In genomic region chr16:3027983-3028715, GRCh38 we compare ENCODE assay signal across 1 cellular context.
TF ChIP-seq lines count a peak whose summit lies in the region.

No MANE protein-coding gene starts in this region.

TF ChIP-seq in HepG2, 621 proteins besides CTCF, POLR2A, EP300 and RAD21 (continues in another document):
- TF ChIP-seq, protein P1, sequence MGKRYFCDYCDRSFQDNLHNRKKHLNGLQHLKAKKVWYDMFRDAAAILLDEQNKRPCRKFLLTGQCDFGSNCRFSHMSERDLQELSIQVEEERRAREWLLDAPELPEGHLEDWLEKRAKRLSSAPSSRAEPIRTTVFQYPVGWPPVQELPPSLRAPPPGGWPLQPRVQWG (CRISPR knock-in tag; IDR thresholded peaks at IDR 0.05; ENCODE audit: borderline replicate concordance, low read depth): no peak
- 0 out of 2 replicates have a peak, but pooled peaks have one; percentile 49 for TF ChIP-seq MEIS2 (CRISPR knock-in tag; IDR thresholded peaks at IDR 0.05)
- TF ChIP-seq, protein P2, sequence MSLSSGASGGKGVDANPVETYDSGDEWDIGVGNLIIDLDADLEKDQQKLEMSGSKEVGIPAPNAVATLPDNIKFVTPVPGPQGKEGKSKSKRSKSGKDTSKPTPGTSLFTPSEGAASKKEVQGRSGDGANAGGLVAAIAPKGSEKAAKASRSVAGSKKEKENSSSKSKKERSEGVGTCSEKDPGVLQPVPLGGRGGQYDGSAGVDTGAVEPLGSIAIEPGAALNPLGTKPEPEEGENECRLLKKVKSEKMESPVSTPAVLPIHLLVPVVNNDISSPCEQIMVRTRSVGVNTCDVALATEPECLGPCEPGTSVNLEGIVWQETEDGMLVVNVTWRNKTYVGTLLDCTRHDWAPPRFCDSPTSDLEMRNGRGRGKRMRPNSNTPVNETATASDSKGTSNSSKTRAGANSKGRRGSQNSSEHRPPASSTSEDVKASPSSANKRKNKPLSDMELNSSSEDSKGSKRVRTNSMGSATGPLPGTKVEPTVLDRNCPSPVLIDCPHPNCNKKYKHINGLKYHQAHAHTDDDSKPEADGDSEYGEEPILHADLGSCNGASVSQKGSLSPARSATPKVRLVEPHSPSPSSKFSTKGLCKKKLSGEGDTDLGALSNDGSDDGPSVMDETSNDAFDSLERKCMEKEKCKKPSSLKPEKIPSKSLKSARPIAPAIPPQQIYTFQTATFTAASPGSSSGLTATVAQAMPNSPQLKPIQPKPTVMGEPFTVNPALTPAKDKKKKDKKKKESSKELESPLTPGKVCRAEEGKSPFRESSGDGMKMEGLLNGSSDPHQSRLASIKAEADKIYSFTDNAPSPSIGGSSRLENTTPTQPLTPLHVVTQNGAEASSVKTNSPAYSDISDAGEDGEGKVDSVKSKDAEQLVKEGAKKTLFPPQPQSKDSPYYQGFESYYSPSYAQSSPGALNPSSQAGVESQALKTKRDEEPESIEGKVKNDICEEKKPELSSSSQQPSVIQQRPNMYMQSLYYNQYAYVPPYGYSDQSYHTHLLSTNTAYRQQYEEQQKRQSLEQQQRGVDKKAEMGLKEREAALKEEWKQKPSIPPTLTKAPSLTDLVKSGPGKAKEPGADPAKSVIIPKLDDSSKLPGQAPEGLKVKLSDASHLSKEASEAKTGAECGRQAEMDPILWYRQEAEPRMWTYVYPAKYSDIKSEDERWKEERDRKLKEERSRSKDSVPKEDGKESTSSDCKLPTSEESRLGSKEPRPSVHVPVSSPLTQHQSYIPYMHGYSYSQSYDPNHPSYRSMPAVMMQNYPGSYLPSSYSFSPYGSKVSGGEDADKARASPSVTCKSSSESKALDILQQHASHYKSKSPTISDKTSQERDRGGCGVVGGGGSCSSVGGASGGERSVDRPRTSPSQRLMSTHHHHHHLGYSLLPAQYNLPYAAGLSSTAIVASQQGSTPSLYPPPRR (CRISPR knock-in tag; IDR thresholded peaks at IDR 0.05; ENCODE audit: borderline replicate concordance): peak; percentile 38; the same call in 1 of the 2 replicates
- peak; percentile 30; the same call in 1 of the 2 replicates for TF ChIP-seq NFYB (CRISPR knock-in tag; IDR thresholded peaks at IDR 0.05)
- TF ChIP-seq ZNF574 (CRISPR knock-in tag; IDR thresholded peaks at IDR 0.05): peak; percentile 72
- no peak for TF ChIP-seq PHF8 (CRISPR knock-in tag; IDR thresholded peaks at IDR 0.05)
- peak; percentile 65; the same call in 1 of the 2 replicates for TF ChIP-seq TFDP1 (CRISPR knock-in tag; IDR thresholded peaks at IDR 0.05; ENCODE audit: borderline replicate concordance)
- TF ChIP-seq, protein P3, sequence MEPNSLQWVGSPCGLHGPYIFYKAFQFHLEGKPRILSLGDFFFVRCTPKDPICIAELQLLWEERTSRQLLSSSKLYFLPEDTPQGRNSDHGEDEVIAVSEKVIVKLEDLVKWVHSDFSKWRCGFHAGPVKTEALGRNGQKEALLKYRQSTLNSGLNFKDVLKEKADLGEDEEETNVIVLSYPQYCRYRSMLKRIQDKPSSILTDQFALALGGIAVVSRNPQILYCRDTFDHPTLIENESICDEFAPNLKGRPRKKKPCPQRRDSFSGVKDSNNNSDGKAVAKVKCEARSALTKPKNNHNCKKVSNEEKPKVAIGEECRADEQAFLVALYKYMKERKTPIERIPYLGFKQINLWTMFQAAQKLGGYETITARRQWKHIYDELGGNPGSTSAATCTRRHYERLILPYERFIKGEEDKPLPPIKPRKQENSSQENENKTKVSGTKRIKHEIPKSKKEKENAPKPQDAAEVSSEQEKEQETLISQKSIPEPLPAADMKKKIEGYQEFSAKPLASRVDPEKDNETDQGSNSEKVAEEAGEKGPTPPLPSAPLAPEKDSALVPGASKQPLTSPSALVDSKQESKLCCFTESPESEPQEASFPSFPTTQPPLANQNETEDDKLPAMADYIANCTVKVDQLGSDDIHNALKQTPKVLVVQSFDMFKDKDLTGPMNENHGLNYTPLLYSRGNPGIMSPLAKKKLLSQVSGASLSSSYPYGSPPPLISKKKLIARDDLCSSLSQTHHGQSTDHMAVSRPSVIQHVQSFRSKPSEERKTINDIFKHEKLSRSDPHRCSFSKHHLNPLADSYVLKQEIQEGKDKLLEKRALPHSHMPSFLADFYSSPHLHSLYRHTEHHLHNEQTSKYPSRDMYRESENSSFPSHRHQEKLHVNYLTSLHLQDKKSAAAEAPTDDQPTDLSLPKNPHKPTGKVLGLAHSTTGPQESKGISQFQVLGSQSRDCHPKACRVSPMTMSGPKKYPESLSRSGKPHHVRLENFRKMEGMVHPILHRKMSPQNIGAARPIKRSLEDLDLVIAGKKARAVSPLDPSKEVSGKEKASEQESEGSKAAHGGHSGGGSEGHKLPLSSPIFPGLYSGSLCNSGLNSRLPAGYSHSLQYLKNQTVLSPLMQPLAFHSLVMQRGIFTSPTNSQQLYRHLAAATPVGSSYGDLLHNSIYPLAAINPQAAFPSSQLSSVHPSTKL (CRISPR knock-in tag; IDR thresholded peaks at IDR 0.05): peak; percentile 10; the same call in 1 of the 2 replicates
- peak; percentile 72 for TF ChIP-seq AGO1 (IDR thresholded peaks at IDR 0.05; ENCODE audit: low read depth, low read length, poor library complexity, severe bottlenecking)
- TF ChIP-seq, protein P4, sequence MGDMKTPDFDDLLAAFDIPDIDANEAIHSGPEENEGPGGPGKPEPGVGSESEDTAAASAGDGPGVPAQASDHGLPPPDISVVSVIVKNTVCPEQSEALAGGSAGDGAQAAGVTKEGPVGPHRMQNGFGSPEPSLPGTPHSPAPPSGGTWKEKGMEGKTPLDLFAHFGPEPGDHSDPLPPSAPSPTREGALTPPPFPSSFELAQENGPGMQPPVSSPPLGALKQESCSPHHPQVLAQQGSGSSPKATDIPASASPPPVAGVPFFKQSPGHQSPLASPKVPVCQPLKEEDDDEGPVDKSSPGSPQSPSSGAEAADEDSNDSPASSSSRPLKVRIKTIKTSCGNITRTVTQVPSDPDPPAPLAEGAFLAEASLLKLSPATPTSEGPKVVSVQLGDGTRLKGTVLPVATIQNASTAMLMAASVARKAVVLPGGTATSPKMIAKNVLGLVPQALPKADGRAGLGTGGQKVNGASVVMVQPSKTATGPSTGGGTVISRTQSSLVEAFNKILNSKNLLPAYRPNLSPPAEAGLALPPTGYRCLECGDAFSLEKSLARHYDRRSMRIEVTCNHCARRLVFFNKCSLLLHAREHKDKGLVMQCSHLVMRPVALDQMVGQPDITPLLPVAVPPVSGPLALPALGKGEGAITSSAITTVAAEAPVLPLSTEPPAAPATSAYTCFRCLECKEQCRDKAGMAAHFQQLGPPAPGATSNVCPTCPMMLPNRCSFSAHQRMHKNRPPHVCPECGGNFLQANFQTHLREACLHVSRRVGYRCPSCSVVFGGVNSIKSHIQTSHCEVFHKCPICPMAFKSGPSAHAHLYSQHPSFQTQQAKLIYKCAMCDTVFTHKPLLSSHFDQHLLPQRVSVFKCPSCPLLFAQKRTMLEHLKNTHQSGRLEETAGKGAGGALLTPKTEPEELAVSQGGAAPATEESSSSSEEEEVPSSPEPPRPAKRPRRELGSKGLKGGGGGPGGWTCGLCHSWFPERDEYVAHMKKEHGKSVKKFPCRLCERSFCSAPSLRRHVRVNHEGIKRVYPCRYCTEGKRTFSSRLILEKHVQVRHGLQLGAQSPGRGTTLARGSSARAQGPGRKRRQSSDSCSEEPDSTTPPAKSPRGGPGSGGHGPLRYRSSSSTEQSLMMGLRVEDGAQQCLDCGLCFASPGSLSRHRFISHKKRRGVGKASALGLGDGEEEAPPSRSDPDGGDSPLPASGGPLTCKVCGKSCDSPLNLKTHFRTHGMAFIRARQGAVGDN (CRISPR knock-in tag; IDR thresholded peaks at IDR 0.05): peak; percentile 73
- 0 out of 2 replicates have a peak, but pooled peaks have one; percentile 38 for TF ChIP-seq KLF12 (CRISPR knock-in tag; IDR thresholded peaks at IDR 0.05; ENCODE audit: borderline replicate concordance)
- no peak for TF ChIP-seq MTF2 (CRISPR knock-in tag; IDR thresholded peaks at IDR 0.05; ENCODE audit: borderline replicate concordance)
- TF ChIP-seq HDAC2 (CRISPR knock-in tag; IDR thresholded peaks at IDR 0.05): 0 out of 2 replicates have a peak, but pooled peaks have one; percentile 31
- TF ChIP-seq TOPORS (CRISPR knock-in tag; IDR thresholded peaks at IDR 0.05): no peak
- peak; percentile 57; the same call in 1 of the 2 replicates for TF ChIP-seq GABPB1 (CRISPR knock-in tag; IDR thresholded peaks at IDR 0.05)
- peak; percentile 55 for TF ChIP-seq HNRNPLL (IDR thresholded peaks at IDR 0.05; ENCODE audit: low read depth, low read length, poor library complexity, severe bottlenecking)
- TF ChIP-seq MAZ (IDR thresholded peaks at IDR 0.05; ENCODE audit: borderline replicate concordance, low read depth, low read length): peak; percentile 64; the same call in 1 of the 2 replicates
- peak; percentile 70 for TF ChIP-seq MAZ (CRISPR knock-in tag; IDR thresholded peaks at IDR 0.05; ENCODE audit: low read depth)
- peak; percentile 78 for TF ChIP-seq SAP130 (CRISPR knock-in tag; IDR thresholded peaks at IDR 0.05; ENCODE audit: low read depth)
- TF ChIP-seq ERF (CRISPR knock-in tag; IDR thresholded peaks at IDR 0.05): 0 out of 2 replicates have a peak, but pooled peaks have one; percentile 52
- TF ChIP-seq SP4 (CRISPR knock-in tag; IDR thresholded peaks at IDR 0.05): peak; percentile 78; the same call in 1 of the 2 replicates
- peak; percentile 49; the same call in 1 of the 2 replicates for TF ChIP-seq ZNF501 (CRISPR knock-in tag; IDR thresholded peaks at IDR 0.05)
- TF ChIP-seq SP5 (CRISPR knock-in tag; IDR thresholded peaks at IDR 0.05; ENCODE audit: borderline replicate concordance, low read depth): peak; percentile 60; the same call in 1 of the 2 replicates
- no peak for TF ChIP-seq ZBTB7B (CRISPR knock-in tag; IDR thresholded peaks at IDR 0.05)
- no peak for TF ChIP-seq ZNF7 (CRISPR knock-in tag; IDR thresholded peaks at IDR 0.05)
- TF ChIP-seq CENPX (CRISPR knock-in tag; IDR thresholded peaks at IDR 0.05): no peak
- peak; percentile 45; the same call in 1 of the 2 replicates for TF ChIP-seq RXRB (CRISPR knock-in tag; IDR thresholded peaks at IDR 0.05; ENCODE audit: borderline replicate concordance)
- no peak for TF ChIP-seq ZNF431 (CRISPR knock-in tag; IDR thresholded peaks at IDR 0.05; ENCODE audit: borderline replicate concordance, low read depth)
- TF ChIP-seq ZNF598 (CRISPR knock-in tag; IDR thresholded peaks at IDR 0.05; ENCODE audit: borderline replicate concordance): 0 out of 2 replicates have a peak, but pooled peaks have one; percentile 19
- 0 out of 2 replicates have a peak, but pooled peaks have one; percentile 53 for TF ChIP-seq RELA (CRISPR knock-in tag; IDR thresholded peaks at IDR 0.05)
- peak; percentile 96 for TF ChIP-seq KDM2A (CRISPR knock-in tag; IDR thresholded peaks at IDR 0.05; ENCODE audit: borderline replicate concordance, low read depth)
- no peak for TF ChIP-seq ZFP36L1 (CRISPR knock-in tag; IDR thresholded peaks at IDR 0.05)
- TF ChIP-seq, protein P5, sequence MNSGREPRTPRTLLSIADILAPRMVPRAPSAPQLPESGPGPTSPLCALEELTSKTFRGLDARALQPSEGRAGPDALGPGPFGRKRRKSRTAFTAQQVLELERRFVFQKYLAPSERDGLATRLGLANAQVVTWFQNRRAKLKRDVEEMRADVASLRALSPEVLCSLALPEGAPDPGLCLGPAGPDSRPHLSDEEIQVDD (CRISPR knock-in tag; IDR thresholded peaks at IDR 0.05; ENCODE audit: borderline replicate concordance): no peak
- TF ChIP-seq ZFY (CRISPR knock-in tag; IDR thresholded peaks at IDR 0.05): peak; percentile 49; the same call in 1 of the 2 replicates
- TF ChIP-seq DPF2 (CRISPR knock-in tag; IDR thresholded peaks at IDR 0.05; ENCODE audit: borderline replicate concordance, low read depth): no peak
- TF ChIP-seq ZNF441 (CRISPR knock-in tag; IDR thresholded peaks at IDR 0.05; ENCODE audit: borderline replicate concordance): no peak
- TF ChIP-seq HINFP (CRISPR knock-in tag; IDR thresholded peaks at IDR 0.05; ENCODE audit: low read depth): no peak
- TF ChIP-seq MED8 (CRISPR knock-in tag; IDR thresholded peaks at IDR 0.05; ENCODE audit: insufficient replicate concordance): no peak
